Comparison of ENCODE assay signal across 1 cellular context in genomic region chr3:191401775-191402357, GRCh38.
TF ChIP-seq lines count a peak whose summit lies in the region.

No MANE protein-coding gene starts in this region.

TF ChIP-seq in SK-N-SH treated with all-trans-retinoic acid at 6 μM for 48 hours, 23 proteins besides CTCF, POLR2A, EP300 and RAD21 (continued from another document):
- TF ChIP-seq ZC3H10 (CRISPR knock-in tag; IDR thresholded peaks at IDR 0.05) (no peak), TCF4 (CRISPR knock-in tag; IDR thresholded peaks at IDR 0.05; ENCODE audit: borderline replicate concordance) (no peak), TOX (CRISPR knock-in tag; IDR thresholded peaks at IDR 0.05; ENCODE audit: borderline replicate concordance) (no peak), POU6F1 (CRISPR knock-in tag; IDR thresholded peaks at IDR 0.05; ENCODE audit: borderline replicate concordance, low read depth) (no peak), ZNF8 (CRISPR knock-in tag; IDR thresholded peaks at IDR 0.05) (no peak), ZNF565 (CRISPR knock-in tag; conservative IDR thresholded peaks at IDR 0.05; ENCODE audit: low read depth) (no peak), ARNTL (CRISPR knock-in tag; IDR thresholded peaks at IDR 0.05; ENCODE audit: borderline replicate concordance, low read depth) (no peak), PPARA (CRISPR knock-in tag; IDR thresholded peaks at IDR 0.05; ENCODE audit: borderline replicate concordance) (no peak)
- TF ChIP-seq, protein P1, sequence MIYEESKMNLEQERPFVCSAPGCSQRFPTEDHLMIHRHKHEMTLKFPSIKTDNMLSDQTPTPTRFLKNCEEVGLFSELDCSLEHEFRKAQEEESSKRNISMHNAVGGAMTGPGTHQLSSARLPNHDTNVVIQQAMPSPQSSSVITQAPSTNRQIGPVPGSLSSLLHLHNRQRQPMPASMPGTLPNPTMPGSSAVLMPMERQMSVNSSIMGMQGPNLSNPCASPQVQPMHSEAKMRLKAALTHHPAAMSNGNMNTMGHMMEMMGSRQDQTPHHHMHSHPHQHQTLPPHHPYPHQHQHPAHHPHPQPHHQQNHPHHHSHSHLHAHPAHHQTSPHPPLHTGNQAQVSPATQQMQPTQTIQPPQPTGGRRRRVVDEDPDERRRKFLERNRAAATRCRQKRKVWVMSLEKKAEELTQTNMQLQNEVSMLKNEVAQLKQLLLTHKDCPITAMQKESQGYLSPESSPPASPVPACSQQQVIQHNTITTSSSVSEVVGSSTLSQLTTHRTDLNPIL (CRISPR knock-in tag; IDR thresholded peaks at IDR 0.05; ENCODE audit: low read depth): no peak
